8 cellular contexts compared by ENCODE assay signal in genomic region chr11:94602430-94603372, GRCh38. TPM values are rescaled to one million over a fixed set of nuclear protein-coding genes. Genes with fewer than 3 reads are reported as not detected.
A peak's percentile ranks its signal among the peaks of the same experiment; 100 is the strongest.
DNase-seq lines count a peak whose midpoint lies in the region; ATAC-seq, FAIRE-seq and TF ChIP-seq lines count a peak whose summit lies in the region.

No MANE protein-coding gene starts in this region.

- no peak overlapping the region for H3K9ac ChIP-seq in OCI-LY1 (ENCODE audit: low read length)

- no peaks in the 10 kb centered on the region for H3K79me2 ChIP-seq in OCI-LY1 (ENCODE audit: insufficient read depth, low read length)

- CTCF ChIA-PET in Caco-2 (lab: Charles Lee): interaction anchor here (0.6 to 2.7 kb wide), 4 partner anchors 14 to 81 kb away, joined by 3 to 7 read pairs (median 3); no protein-coding TSS in a partner anchor

- H3K27me3 ChIP-seq in Caco-2 (replicated peaks; ENCODE audit: control insufficient read depth, insufficient read depth, low read length) (no peaks in the 10 kb centered on the region), OCI-LY1 (ENCODE audit: insufficient read depth, low read length) (no peaks in the 10 kb centered on the region; the same call in 1 of the 2 replicates), bronchial epithelial cell (ENCODE audit: control insufficient read depth, insufficient read depth, low read length) (no peaks in the 10 kb centered on the region), right lobe of liver (no peaks in the 10 kb centered on the region)

- no peaks in the 10 kb centered on the region for H3F3A ChIP-seq in OCI-LY1 (ENCODE audit: insufficient read depth, low read length)

- peaks cover 20% of the 10 kb centered on the region for H3K4me1 Mint-ChIP-seq in Caco-2 (ENCODE audit: low read depth, unreplicated experiment)

- no peaks in the 10 kb centered on the region for H3K9me3 ChIP-seq in Caco-2
- H3K9me3 ChIP-seq in OCI-LY1 (ENCODE audit: low read length): no peaks in the 10 kb centered on the region
- no peaks in the 10 kb centered on the region for H3K9me3 ChIP-seq in right lobe of liver

- ATAC-seq in HG03108 (IDR thresholded peaks at IDR 0.05; ENCODE audit: unreplicated experiment): peak; percentile 90
- ATAC-seq in right lobe of liver: peak; percentile 93 to 96 (median 95)

- H3K4me3 Mint-ChIP-seq in Caco-2 (ENCODE audit: unreplicated experiment): peak overlapping the region; percentile 63

- H3K27ac ChIP-seq in OCI-LY1 (ENCODE audit: low read depth, low read length, poor library complexity, severe bottlenecking) (no peak overlapping the region), right lobe of liver (peak overlapping the region; percentile 17 to 64 (median 63)), substantia nigra (ENCODE audit: low read depth, low read length, poor library complexity, severe bottlenecking) (no peak overlapping the region)

- peak; percentile 58 to 79 for DNase-seq in Caco-2
- peak; percentile 39 for DNase-seq in GM19238 (ENCODE audit: insufficient read length, low spot score)
- peak; percentile 85 for DNase-seq in bronchial epithelial cell (ENCODE audit: low read depth)
- DNase-seq in right lobe of liver: peak in 2 of 3 donors; percentile 74 to 80
- peak in 29 of 49 donors; percentile 4 to 83 (median 48) for DNase-seq in substantia nigra (lab: John Stamatoyannopoulos, UW)
- DNase-seq in mesenteric fat pad (ENCODE audit: low spot score): no peak

- no peaks in the 10 kb centered on the region for H3K27me3 Mint-ChIP-seq in Caco-2 (ENCODE audit: insufficient read depth, unreplicated experiment)

- peaks cover 15% of the 10 kb centered on the region for H3K9me3 Mint-ChIP-seq in Caco-2 (ENCODE audit: unreplicated experiment)

- peaks cover 30% of the 10 kb centered on the region for H3K4me1 ChIP-seq in Caco-2
- H3K4me1 ChIP-seq in OCI-LY1 (ENCODE audit: insufficient read depth, low read length, severe bottlenecking): no peaks in the 10 kb centered on the region
- peaks cover 0 to 4% (median 0%) of the 10 kb centered on the region in 4 donors for H3K4me1 ChIP-seq in right lobe of liver

- no peak overlapping the region for H3K4me2 ChIP-seq in OCI-LY1 (ENCODE audit: low read length)

- H2AFZ ChIP-seq in OCI-LY1 (ENCODE audit: low read length): no peak overlapping the region

- intact Hi-C loops in Caco-2 (cut with micrococcal nuclease; ENCODE audit: unreplicated experiment) (loop anchor here (1.0 kb wide), 2 partner anchors 56 to 83 kb away; no protein-coding TSS in a partner anchor), right lobe of liver (cut with DNase I) (no loop called here)

- POLR2A ChIA-PET in Caco-2 (lab: Charles Lee): no interaction called here

- H3K36me3 ChIP-seq in Caco-2 (ENCODE audit: control insufficient read depth, insufficient read depth, low read length) (no peaks in the 10 kb centered on the region; the same call in 1 of the 2 replicates), OCI-LY1 (ENCODE audit: insufficient read depth, low read length) (no peaks in the 10 kb centered on the region), bronchial epithelial cell (ENCODE audit: control insufficient read depth, insufficient read depth, low read length) (no peaks in the 10 kb centered on the region), right lobe of liver (no peaks in the 10 kb centered on the region)

- TF ChIP-seq CTCF in Caco-2 (IDR thresholded peaks at IDR 0.05; ENCODE audit: insufficient read depth in 1 of 2, low read depth in 1 of 2, low read length in 1 of 2, severe bottlenecking in 1 of 2, unreplicated experiment in 1 of 2) (peak in 1 of 2 experiments; percentile 39), OCI-LY1 (IDR thresholded peaks at IDR 0.05; ENCODE audit: low read length) (peak; percentile 34; the same call in 1 of the 2 replicates), bronchial epithelial cell (IDR thresholded peaks at IDR 0.05; ENCODE audit: insufficient read depth, low read length, severe bottlenecking) (no peak), right lobe of liver (IDR thresholded peaks at IDR 0.05) (peak in 3 of 4 donors; percentile 52 to 74 (median 53))

- H3K27ac Mint-ChIP-seq in Caco-2 (ENCODE audit: unreplicated experiment): peak overlapping the region; percentile 68

- H3K9me2 ChIP-seq in OCI-LY1 (ENCODE audit: low read depth, low read length): no peaks in the 10 kb centered on the region

- H3K4me3 ChIP-seq in Caco-2 (ENCODE audit: low read depth, low read length) (no peak overlapping the region), OCI-LY1 (ENCODE audit: low read depth, low read length, poor library complexity, severe bottlenecking) (no peak overlapping the region), bronchial epithelial cell (ENCODE audit: low read depth, low read length) (no peak overlapping the region), right lobe of liver (no peak overlapping the region)

- WGBS in right lobe of liver (ENCODE audit: insufficient coverage, low coverage, low lambda C conversion rate, missing lambda C conversion rate): 17% methylated on average over 8 of the region's 8 CpGs

- TF ChIP-seq POLR2A in right lobe of liver (IDR thresholded peaks at IDR 0.05): peak; percentile 24

- H4K20me1 ChIP-seq in OCI-LY1 (ENCODE audit: insufficient read depth, low read length): no peaks in the 10 kb centered on the region

- peak; percentile 47 for FAIRE-seq in bronchial epithelial cell (lab: Jason Lieb, UNC)

- TSS peak; percentile 82 for BruUV-seq in Caco-2 (replicated peaks; lab: Mats Ljungman, UMichigan)

- peaks cover 5% of the 10 kb centered on the region for H3K36me3 Mint-ChIP-seq in Caco-2 (ENCODE audit: insufficient read depth, unreplicated experiment)

RNA-seq across cellular contexts. Expression of gene PIWIL4, which starts 35.5 kb away (rescaled TPM):
- total RNA-seq in Caco-2 (2022): 3.4 and 3.6 TPM in 2 replicates
- 0.38 and 0.79 TPM in 2 replicates for total RNA-seq in bronchial epithelial cell
- total RNA-seq in right lobe of liver: under 1 TPM; 0.12 to 0.71 (median 0.51) TPM
- total RNA-seq in mesenteric fat pad: 1.5 TPM

RNA-seq across cellular contexts. Expression of gene FUT4, which starts 59.0 kb away (rescaled TPM):
- total RNA-seq in Caco-2 (2022) (24.5 and 25.0 TPM in 2 replicates), bronchial epithelial cell (1.0 and 1.8 TPM in 2 replicates), right lobe of liver (1 to 10 TPM in 5 of 6 experiments, under 1 TPM in 1; 0.90 to 3.1 (median 2.0) TPM), mesenteric fat pad (5.5 TPM)

Comparison
In these comparisons a context has a peak if more than half of its experiments do, and no peak if none do; other contexts are left out.
1. H3K27ac ChIP-seq: peak in right lobe of liver (3 of 3); none in OCI-LY1 (single experiment) and substantia nigra (single experiment).